In genomic region chr11:7421136-7421535, GRCh38 we compare ENCODE assay signal across 22 cellular contexts.
DNase-seq lines count a peak whose midpoint lies in the region; ATAC-seq, FAIRE-seq and TF ChIP-seq lines count a peak whose summit lies in the region.
"Had no signal": no experiment of that assay in that cellular context is flagged by ENCODE, and none has a peak within 500 bp of the region (broad histone marks: within the 10 kb centered on the region; RNA-seq: fewer than 3 reads in every experiment).

No MANE protein-coding gene starts in this region.

- H3K36me3 ChIP-seq in bronchial epithelial cell (ENCODE audit: control insufficient read depth, insufficient read depth, low read length) = no peaks in the 10 kb centered on the region
- H3K36me3 ChIP-seq: BLaER1 had no signal

- H3K4me3 Mint-ChIP-seq in activated CD4-positive, alpha-beta T cell treated with anti-CD3 and anti-CD28 coated beads, Interleukin-2, amount 10 ng/mL, durations not matched to agents 24 days and 14 days = no peak overlapping the region
- H3K4me3 Mint-ChIP-seq in activated CD4-positive, alpha-beta T cell treated with anti-CD3 and anti-CD28 coated beads, Interleukin-2, amount 10 ng/mL, durations not matched to agents 7 days and 5 days = no peak overlapping the region
- H3K4me3 Mint-ChIP-seq: B cell; CD4-positive, CD25-positive, alpha-beta regulatory T cell; CD8-positive, alpha-beta T cell had no signal

- TF ChIP-seq CTCF in bronchial epithelial cell (IDR thresholded peaks at IDR 0.05; ENCODE audit: insufficient read depth, low read length, severe bottlenecking) = no peak

- H3K36me3 Mint-ChIP-seq in activated CD4-positive, alpha-beta T cell treated with anti-CD3 and anti-CD28 coated beads, Interleukin-2, amount 10 ng/mL, durations not matched to agents 24 days and 14 days (ENCODE audit: low read depth) = no peaks in the 10 kb centered on the region
- H3K36me3 Mint-ChIP-seq in activated CD4-positive, alpha-beta T cell treated with anti-CD3 and anti-CD28 coated beads, Interleukin-2, amount 10 ng/mL, durations not matched to agents 7 days and 5 days (ENCODE audit: low read depth) = no peaks in the 10 kb centered on the region
- H3K36me3 Mint-ChIP-seq: CD4-positive, CD25-positive, alpha-beta regulatory T cell; CD8-positive, alpha-beta T cell had no signal

- no peak overlapping the region for H3K4me3 ChIP-seq in bronchial epithelial cell (ENCODE audit: low read depth, low read length)
- H3K4me3 ChIP-seq: BLaER1, GM23248 had no signal

- peak; percentile 44 for DNase-seq in activated CD4-positive, alpha-beta T cell treated with anti-CD3 and anti-CD28 coated beads, Interleukin-2, amount 10 ng/mL, durations not matched to agents 24 days and 14 days
- no peak for DNase-seq in activated CD4-positive, alpha-beta T cell treated with anti-CD3 and anti-CD28 coated beads, Interleukin-2, amount 10 ng/mL, durations not matched to agents 7 days and 5 days
- peak; percentile 84 for DNase-seq in M059J (ENCODE audit: low read depth)
- DNase-seq in bronchial epithelial cell (ENCODE audit: low read depth) = no peak
- peak; percentile 20 for DNase-seq in kidney tubule cell (ENCODE audit: low spot score)
- no peak for DNase-seq in posterior vena cava (ENCODE audit: low spot score)
- no peak for DNase-seq in activated naive CD4-positive, alpha-beta T cell treated with anti-CD3 and anti-CD28 coated beads, Interleukin-2, amount 50 U/mL, for 16 hours
- DNase-seq: Caco-2; CD4-positive, CD25-positive, alpha-beta regulatory T cell; CD8-positive, alpha-beta T cell; DMS153; DND-41; GF-D8; GM23248; H7 had no signal

- H3K27me3 Mint-ChIP-seq in activated CD4-positive, alpha-beta T cell treated with anti-CD3 and anti-CD28 coated beads, Interleukin-2, amount 10 ng/mL, durations not matched to agents 24 days and 14 days = no peaks in the 10 kb centered on the region
- no peaks in the 10 kb centered on the region for H3K27me3 Mint-ChIP-seq in activated CD4-positive, alpha-beta T cell treated with anti-CD3 and anti-CD28 coated beads, Interleukin-2, amount 10 ng/mL, durations not matched to agents 7 days and 5 days
- H3K27me3 Mint-ChIP-seq: B cell had no signal

- intact Hi-C loops in activated CD4-positive, alpha-beta T cell treated with anti-CD3 and anti-CD28 coated beads, Interleukin-2, amount 10 ng/mL, durations not matched to agents 24 days and 14 days (cut with micrococcal nuclease) = no loop called here
- intact Hi-C loops in posterior vena cava (cut with DNase I) = no loop called here

- H3K9me3 Mint-ChIP-seq in activated CD4-positive, alpha-beta T cell treated with anti-CD3 and anti-CD28 coated beads, Interleukin-2, amount 10 ng/mL, durations not matched to agents 24 days and 14 days = no peaks in the 10 kb centered on the region
- no peaks in the 10 kb centered on the region for H3K9me3 Mint-ChIP-seq in activated CD4-positive, alpha-beta T cell treated with anti-CD3 and anti-CD28 coated beads, Interleukin-2, amount 10 ng/mL, durations not matched to agents 7 days and 5 days
- H3K9me3 Mint-ChIP-seq: CD4-positive, CD25-positive, alpha-beta regulatory T cell; CD8-positive, alpha-beta T cell had no signal

- CTCF ChIA-PET in activated CD4-positive, alpha-beta T cell treated with anti-CD3 and anti-CD28 coated beads, Interleukin-2, amount 10 ng/mL, durations not matched to agents 7 days and 5 days (lab: Charles Lee) = no interaction called here

- FAIRE-seq in bronchial epithelial cell (lab: Jason Lieb, UNC) = peak; percentile 70
- FAIRE-seq: A204.1, GM12891, H1 had no signal

- ATAC-seq in activated CD4-positive, CD25-positive, alpha-beta regulatory T cell treated with anti-CD3 and anti-CD28 coated beads, Interleukin-2, amount 50 U/mL, for 24 hours = no peak
- ATAC-seq: CD8-positive, alpha-beta T cell; HCT116 had no signal

- POLR2A ChIA-PET in activated CD4-positive, alpha-beta T cell treated with anti-CD3 and anti-CD28 coated beads, Interleukin-2, amount 10 ng/mL, durations not matched to agents 7 days and 5 days (lab: Charles Lee) = no interaction called here

- no peaks in the 10 kb centered on the region for H3K27me3 ChIP-seq in bronchial epithelial cell (ENCODE audit: control insufficient read depth, insufficient read depth, low read length)
- H3K27me3 ChIP-seq: BLaER1 had no signal

- H3K4me1 Mint-ChIP-seq in activated CD4-positive, alpha-beta T cell treated with anti-CD3 and anti-CD28 coated beads, Interleukin-2, amount 10 ng/mL, durations not matched to agents 24 days and 14 days = peaks cover 8% of the 10 kb centered on the region
- peaks cover 13% of the 10 kb centered on the region for H3K4me1 Mint-ChIP-seq in activated CD4-positive, alpha-beta T cell treated with anti-CD3 and anti-CD28 coated beads, Interleukin-2, amount 10 ng/mL, durations not matched to agents 7 days and 5 days

- no peak overlapping the region for H3K27ac Mint-ChIP-seq in activated CD4-positive, alpha-beta T cell treated with anti-CD3 and anti-CD28 coated beads, Interleukin-2, amount 10 ng/mL, durations not matched to agents 24 days and 14 days
- no peak overlapping the region for H3K27ac Mint-ChIP-seq in activated CD4-positive, alpha-beta T cell treated with anti-CD3 and anti-CD28 coated beads, Interleukin-2, amount 10 ng/mL, durations not matched to agents 7 days and 5 days
- H3K27ac Mint-ChIP-seq: B cell; CD8-positive, alpha-beta T cell had no signal

Comparison
In these comparisons a context has a peak if more than half of its experiments do, and no peak if none do; other contexts are left out.
1. DNase-seq: peak in activated CD4-positive, alpha-beta T cell treated with anti-CD3 and anti-CD28 coated beads, Interleukin-2, amount 10 ng/mL, durations not matched to agents 24 days and 14 days (single experiment), M059J (single experiment) and kidney tubule cell (single experiment); none in activated CD4-positive, alpha-beta T cell treated with anti-CD3 and anti-CD28 coated beads, Interleukin-2, amount 10 ng/mL, durations not matched to agents 7 days and 5 days (single experiment), bronchial epithelial cell (single experiment), posterior vena cava (single experiment) and activated naive CD4-positive, alpha-beta T cell treated with anti-CD3 and anti-CD28 coated beads, Interleukin-2, amount 50 U/mL, for 16 hours (single experiment).